1 cellular context compared by ENCODE assay signal in genomic region chr20:54525906-54526596, GRCh38.
TF ChIP-seq lines count a peak whose summit lies in the region.

No MANE protein-coding gene starts in this region.

TF ChIP-seq in endothelial cell of umbilical vein, 7 proteins besides CTCF, POLR2A, EP300 and RAD21:
- no peak for TF ChIP-seq EZH2 (IDR thresholded peaks at IDR 0.05; ENCODE audit: borderline replicate concordance, low read depth, low read length, severe bottlenecking)
- no peak for TF ChIP-seq FOS (IDR thresholded peaks at IDR 0.05; ENCODE audit: borderline replicate concordance, insufficient read depth, low read length)
- no peak for TF ChIP-seq MYC (IDR thresholded peaks at IDR 0.05; ENCODE audit: low read depth, low read length)
- TF ChIP-seq JUN (IDR thresholded peaks at IDR 0.05; ENCODE audit: borderline replicate concordance, insufficient read depth, insufficient read length, low read depth), result no peak
- no peak for TF ChIP-seq POLR2AphosphoS5 (IDR thresholded peaks at IDR 0.05; ENCODE audit: insufficient read depth, low read depth, low read length)
- TF ChIP-seq MAX (IDR thresholded peaks at IDR 0.05; ENCODE audit: insufficient read depth, insufficient read length), result no peak
- TF ChIP-seq GATA2 (IDR thresholded peaks at IDR 0.05; ENCODE audit: insufficient read depth, insufficient read length, low read depth, low read length), result no peak
